ENCODE assay signal across 24 cellular contexts in genomic region chr9:74096420-74096819, GRCh38.
"Had no signal": no experiment of that assay in that cellular context is flagged by ENCODE, and none has a peak within 500 bp of the region (broad histone marks: within the 10 kb centered on the region; RNA-seq: fewer than 3 reads in every experiment).

No MANE protein-coding gene starts in this region.

- H3K9me3 ChIP-seq: colonic mucosa, esophagus squamous epithelium, gastrocnemius medialis, heart right ventricle, left lung, lower lobe of right lung had no signal

- H3K27me3 ChIP-seq: colonic mucosa, esophagus squamous epithelium, gastrocnemius medialis, heart right ventricle, left lung had no signal

- ATAC-seq: effector memory CD8-positive, alpha-beta T cell; esophagus mucosa; gastrocnemius medialis; heart right ventricle; left cardiac atrium; left lung; left ventricle myocardium superior; lower lobe of right lung; naive thymus-derived CD4-positive, alpha-beta T cell had no signal

- H3K4me1 ChIP-seq: colonic mucosa, esophagus squamous epithelium, gastrocnemius medialis, heart right ventricle, left lung, lower lobe of right lung had no signal

- H3K4me3 ChIP-seq: colonic mucosa, esophagus squamous epithelium, gastrocnemius medialis, heart right ventricle, left lung, lower lobe of right lung had no signal

- DNase-seq: colonic mucosa; cortex of kidney; effector CD8-positive, alpha-beta T cell; effector memory CD8-positive, alpha-beta T cell; erythroblast; esophagus squamous epithelium; foreskin fibroblast; foreskin melanocyte; gastrocnemius medialis; glutamatergic neuron; head of caudate nucleus; heart right ventricle; hypothalamus; immature natural killer cell; islet precursor cell; left cardiac atrium; left lung; left ventricle myocardium superior; lower lobe of right lung; mesendoderm; midbrain; naive thymus-derived CD4-positive, alpha-beta T cell had no signal

- H3K36me3 ChIP-seq: colonic mucosa, esophagus squamous epithelium, gastrocnemius medialis, heart right ventricle, left lung, lower lobe of right lung had no signal

- H3K27ac ChIP-seq: colonic mucosa, epithelial cell of prostate, esophagus squamous epithelium, gastrocnemius medialis, heart right ventricle, left lung, lower lobe of right lung had no signal
